Comparison of ENCODE assay signal across 8 cellular contexts in the genomic region with DNA sequence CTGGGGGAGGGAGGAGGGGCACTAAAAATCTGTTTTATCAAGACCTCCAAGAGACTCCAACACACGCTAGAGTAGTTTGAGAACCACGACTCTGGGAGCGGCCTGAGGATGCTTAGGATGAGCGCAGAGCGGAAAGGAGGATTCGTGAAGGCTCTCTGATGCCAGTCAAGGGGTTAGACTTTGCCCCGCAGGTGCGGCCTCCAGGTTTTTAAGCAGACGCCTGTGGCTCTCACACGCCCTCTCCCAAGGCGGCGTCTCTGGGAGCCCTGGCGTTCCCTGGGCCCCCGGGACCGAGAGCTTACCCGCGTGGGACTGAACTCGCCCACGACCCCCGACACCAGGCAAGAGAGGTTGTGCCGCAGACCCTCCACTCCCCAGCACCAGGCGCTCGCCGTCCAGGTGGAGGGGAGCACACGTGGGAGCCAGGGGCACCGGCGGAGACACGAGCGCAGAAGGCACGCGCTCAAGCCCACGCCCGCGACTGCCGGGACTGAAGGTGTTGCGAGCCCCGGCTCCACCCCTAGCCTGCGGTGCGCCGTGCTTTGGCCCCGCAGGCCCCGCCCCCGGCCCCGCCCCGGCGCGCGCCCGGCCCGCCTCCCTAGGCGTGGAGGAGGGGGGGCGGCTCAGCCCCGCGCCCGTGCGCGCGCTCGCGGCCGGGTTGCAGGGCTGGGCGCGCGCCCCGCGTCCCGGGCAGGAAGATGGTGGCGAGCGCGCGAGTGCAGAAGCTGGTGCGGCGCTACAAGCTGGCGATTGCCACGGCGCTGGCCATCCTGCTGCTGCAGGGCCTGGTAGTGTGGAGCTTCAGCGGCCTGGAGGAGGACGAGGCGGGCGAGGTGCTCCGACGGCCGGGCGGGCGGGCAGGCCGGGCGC. TPM values are rescaled to one million over a fixed set of nuclear protein-coding genes. Genes with fewer than 3 reads are reported as not detected.
DNase-seq lines count a peak whose midpoint lies in the region; ATAC-seq and TF ChIP-seq lines count a peak whose summit lies in the region.

Gene XYLT2, plus strand, starts transcription at position 684 of the 870 bp plus-strand sequence. Its CDS starts 15 bp downstream, at position 699.

- H3K27me3 Mint-ChIP-seq in CD8-positive, alpha-beta T cell (ENCODE audit: low read depth) = no peaks in the 10 kb centered on the region
- peaks cover 14% of the 10 kb centered on the region for H3K27me3 Mint-ChIP-seq in endothelial cell (ENCODE audit: unreplicated experiment)

- peak within 1 kb of the TSS; percentile 91 for H3K27ac Mint-ChIP-seq in CD8-positive, alpha-beta T cell
- H3K27ac Mint-ChIP-seq in endothelial cell (ENCODE audit: unreplicated experiment) = no peak within 1 kb of the TSS

- H3K4me1 Mint-ChIP-seq in CD8-positive, alpha-beta T cell (ENCODE audit: low read depth) = peaks cover 37% of the 10 kb centered on the region
- peaks cover 24% of the 10 kb centered on the region for H3K4me1 Mint-ChIP-seq in endothelial cell (ENCODE audit: unreplicated experiment)

- peak within 1 kb of the TSS; percentile 93 for H3K4me3 Mint-ChIP-seq in CD8-positive, alpha-beta T cell
- H3K4me3 Mint-ChIP-seq in endothelial cell (ENCODE audit: unreplicated experiment) = peak within 1 kb of the TSS; percentile 94

- intact Hi-C loops in CD8-positive, alpha-beta T cell (cut with DNase I, micrococcal nuclease) = loop anchor here (1.0 to 5.0 kb wide), 6 partner anchors 27 to 362 kb away; partner anchors contain the start of genes EME1 (in 2 of the 2), MRPL27 (in 2 of the 2), ANKRD40 (in 1 of the 2) and PDK2 (in 1 of the 2)

- CTCF ChIA-PET in CD8-positive, alpha-beta T cell (lab: Charles Lee) = interaction anchor here (1.3 to 3.3 kb wide), 2 partner anchors 11 to 17 kb away, joined by 3 to 21 read pairs; no protein-coding TSS in a partner anchor

- H3K4me1 ChIP-seq in CD8-positive, alpha-beta T cell (ENCODE audit: insufficient read depth, low read length) = peaks cover 29% of the 10 kb centered on the region

- POLR2A ChIA-PET in CD8-positive, alpha-beta T cell (lab: Charles Lee) = interaction anchor here (1.2 to 2.8 kb wide), 7 partner anchors 10 to 81 kb away, joined by 4 to 17 read pairs (median 7); partner anchors contain the start of genes ACSF2, EME1, LRRC59 and MRPL27

- H3K9me3 Mint-ChIP-seq in CD8-positive, alpha-beta T cell = no peaks in the 10 kb centered on the region
- H3K9me3 Mint-ChIP-seq in endothelial cell (ENCODE audit: unreplicated experiment) = no peaks in the 10 kb centered on the region

- TF ChIP-seq CTCF in CD8-positive, alpha-beta T cell (IDR thresholded peaks at IDR 0.05) = no peak
- TF ChIP-seq CTCF in endothelial cell (IDR thresholded peaks at IDR 0.05; ENCODE audit: unreplicated experiment) = no peak

- no peaks in the 10 kb centered on the region for H3K27me3 ChIP-seq in CD8-positive, alpha-beta T cell (ENCODE audit: insufficient read depth, low read length)

- peak; percentile 94 for ATAC-seq in CD8-positive, alpha-beta T cell
- ATAC-seq in GM19463 (IDR thresholded peaks at IDR 0.05; ENCODE audit: unreplicated experiment) = peak; percentile 75

- H3K4me3 ChIP-seq in CD8-positive, alpha-beta T cell (ENCODE audit: low read depth, low read length) = peak within 1 kb of the TSS; percentile 78

- no peaks in the 10 kb centered on the region for H3K9me3 ChIP-seq in CD8-positive, alpha-beta T cell (ENCODE audit: low read length)

- H3K36me3 ChIP-seq in CD8-positive, alpha-beta T cell (ENCODE audit: insufficient read depth, low read length) = no peaks in the 10 kb centered on the region

- peak within 1 kb of the TSS; percentile 77 for H3K27ac ChIP-seq in CD8-positive, alpha-beta T cell (ENCODE audit: low read depth, low read length)

- H3K36me3 Mint-ChIP-seq in CD8-positive, alpha-beta T cell = peaks cover 2% of the 10 kb centered on the region
- H3K36me3 Mint-ChIP-seq in endothelial cell (ENCODE audit: low read depth, unreplicated experiment) = peaks cover 5% of the 10 kb centered on the region

- peak; percentile 83 to 96 (median 90) for DNase-seq in CD8-positive, alpha-beta T cell
- DNase-seq in HT1080 (ENCODE audit: low read depth) = peak; percentile 57
- peak; percentile 71 for DNase-seq in NOMO-1 treated with dmso at 0.1 percent for 144 hours (lab: John Stamatoyannopoulos, UW; ENCODE audit: unreplicated experiment)
- DNase-seq in activated CD8-positive, alpha-beta memory T cell treated with anti-CD3 and anti-CD28 coated beads, Interleukin-2, amount 50 U/mL, for 1 hour (ENCODE audit: extremely low read depth) = peak; percentile 54
- peak; percentile 85 for DNase-seq in endothelial cell (ENCODE audit: low spot score)
- peak; percentile 74 for DNase-seq in midbrain (lab: John Stamatoyannopoulos, UW)
- DNase-seq in stimulated activated CD8-positive, alpha-beta memory T cell treated with anti-CD3 and anti-CD28 coated beads, Interleukin-15, amount 100 ng/mL, for 48 hours (ENCODE audit: low read depth in 2 of 2) = peak; percentile 85 to 87

RNA-seq across cellular contexts. Expression of gene XYLT2, which starts in this region (rescaled TPM):
- total RNA-seq in CD8-positive, alpha-beta T cell = 1 to 10 TPM; 9.0 to 9.4 TPM
- total RNA-seq in HT1080 (2014; rRNA removed; shearing (Covaris generic)) = 50.5 and 53.4 TPM in 2 replicates
- 26.0 and 26.2 TPM in 2 replicates for polyA plus RNA-seq in HT1080 (2015; cell fraction: cytosol; rRNA removed)
- 76.7 and 84.5 TPM in 2 replicates for polyA plus RNA-seq in HT1080 (2015; cell fraction: nucleus; rRNA removed)
- 23.1 TPM for total RNA-seq in endothelial cell (ENCODE audit: unreplicated experiment)

Comparison
In these comparisons a context has a peak if more than half of its experiments do, and no peak if none do; other contexts are left out.
1. Peak in every context shown above with its lines: DNase-seq, ATAC-seq, H3K4me3 ChIP-seq and H3K27ac ChIP-seq.